In the genomic region with DNA sequence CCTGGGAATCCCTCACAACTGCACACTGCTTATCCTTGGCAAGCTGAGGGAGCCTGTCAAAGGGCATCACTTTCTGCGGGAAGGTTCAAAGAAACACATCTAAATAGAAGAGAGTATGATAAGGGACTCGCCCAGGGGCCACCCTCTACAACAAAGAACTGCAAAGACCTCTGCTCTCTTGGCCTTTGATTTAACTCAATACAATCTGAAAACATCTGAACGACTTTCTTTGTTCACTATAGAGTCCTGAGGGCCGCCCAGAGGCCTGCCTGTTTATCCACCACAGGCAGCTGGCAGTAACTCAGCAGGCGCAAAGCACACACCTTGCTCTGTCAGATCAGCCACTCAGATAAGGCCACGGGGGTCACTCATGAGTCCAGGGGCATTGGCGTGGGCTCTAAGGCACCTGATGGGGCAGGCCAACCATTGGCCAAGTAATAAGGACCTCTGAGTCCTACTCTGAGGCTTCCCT, we compare ENCODE assay signal across 1 cellular context.
TF ChIP-seq lines count a peak whose summit lies in the region.

No MANE protein-coding gene starts in this region.

TF ChIP-seq in HepG2, 621 proteins besides CTCF, POLR2A, EP300 and RAD21 (continued from another document and continues in another):
- TF ChIP-seq, protein P1, sequence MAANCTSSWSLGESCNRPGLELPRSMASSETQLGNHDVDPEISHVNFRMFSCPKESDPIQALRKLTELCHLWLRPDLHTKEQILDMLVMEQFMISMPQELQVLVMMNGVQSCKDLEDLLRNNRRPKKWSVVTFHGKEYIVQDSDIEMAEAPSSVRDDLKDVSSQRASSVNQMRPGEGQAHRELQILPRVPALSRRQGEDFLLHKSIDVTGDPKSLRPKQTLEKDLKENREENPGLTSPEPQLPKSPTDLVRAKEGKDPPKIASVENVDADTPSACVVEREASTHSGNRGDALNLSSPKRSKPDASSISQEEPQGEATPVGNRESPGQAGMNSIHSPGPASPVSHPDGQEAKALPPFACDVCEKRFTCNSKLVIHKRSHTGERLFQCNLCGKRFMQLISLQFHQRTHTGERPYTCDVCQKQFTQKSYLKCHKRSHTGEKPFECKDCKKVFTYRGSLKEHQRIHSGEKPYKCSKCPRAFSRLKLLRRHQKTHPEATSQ (CRISPR knock-in tag; IDR thresholded peaks at IDR 0.05; ENCODE audit: borderline replicate concordance), result no peak
- TF ChIP-seq RARA (CRISPR knock-in tag; IDR thresholded peaks at IDR 0.05) (peak; percentile 82), ZNF441 (CRISPR knock-in tag; IDR thresholded peaks at IDR 0.05; ENCODE audit: borderline replicate concordance) (no peak), MBNL3 (CRISPR knock-in tag; conservative IDR thresholded peaks at IDR 0.05) (no peak), SNAPC2 (CRISPR knock-in tag; IDR thresholded peaks at IDR 0.05) (0 out of 2 replicates have a peak, but pooled peaks have one; percentile 56), HNRNPH1 (optimal IDR thresholded peaks at IDR 0.05; ENCODE audit: low read depth, low read length) (no peak), ZNF234 (CRISPR knock-in tag; conservative IDR thresholded peaks at IDR 0.05) (no peak), ZNF550 (CRISPR knock-in tag; IDR thresholded peaks at IDR 0.05; ENCODE audit: borderline replicate concordance) (no peak), ZNF615 (CRISPR knock-in tag; IDR thresholded peaks at IDR 0.05; ENCODE audit: borderline replicate concordance) (no peak), FOXC1 (CRISPR knock-in tag; IDR thresholded peaks at IDR 0.05; ENCODE audit: borderline replicate concordance) (no peak), SMAD3 (CRISPR knock-in tag; IDR thresholded peaks at IDR 0.05) (no peak; the same call in 1 of the 2 replicates), HNF4G (IDR thresholded peaks at IDR 0.05; ENCODE audit: borderline replicate concordance, low read depth, low read length) (peak; percentile 92), HNF4G (CRISPR knock-in tag; IDR thresholded peaks at IDR 0.05; ENCODE audit: borderline replicate concordance, low read depth) (no peak), PAF1 (CRISPR knock-in tag; IDR thresholded peaks at IDR 0.05) (no peak), STAG1 (CRISPR knock-in tag; IDR thresholded peaks at IDR 0.05) (no peak; the same call in 1 of the 2 replicates), ZFP62 (CRISPR knock-in tag; IDR thresholded peaks at IDR 0.05) (no peak), HIVEP1 (CRISPR knock-in tag; IDR thresholded peaks at IDR 0.05) (no peak), KLF9 (CRISPR knock-in tag; IDR thresholded peaks at IDR 0.05; ENCODE audit: low read depth) (no peak), GTF3A (CRISPR knock-in tag; conservative IDR thresholded peaks at IDR 0.05) (peak; percentile 81; the same call in 1 of the 2 replicates), HDAC2 (CRISPR knock-in tag; IDR thresholded peaks at IDR 0.05) (peak; percentile 89), ZEB1 (IDR thresholded peaks at IDR 0.05; ENCODE audit: insufficient replicate concordance, low read depth) (peak; percentile 67), FLYWCH1 (CRISPR knock-in tag; IDR thresholded peaks at IDR 0.05) (no peak), POLR2G (IDR thresholded peaks at IDR 0.05; ENCODE audit: low read depth, low read length) (no peak), ZFP41 (CRISPR knock-in tag; IDR thresholded peaks at IDR 0.05; ENCODE audit: borderline replicate concordance) (no peak), ZSCAN31 (CRISPR knock-in tag; IDR thresholded peaks at IDR 0.05; ENCODE audit: low read depth) (0 out of 2 replicates have a peak, but pooled peaks have one; percentile 41), SRY (CRISPR knock-in tag; IDR thresholded peaks at IDR 0.05) (no peak), HCFC1 (IDR thresholded peaks at IDR 0.05; ENCODE audit: low read depth, low read length) (no peak), HNRNPK (IDR thresholded peaks at IDR 0.05; ENCODE audit: low read depth, low read length, poor library complexity, severe bottlenecking) (no peak), HHEX (CRISPR knock-in tag; IDR thresholded peaks at IDR 0.05) (peak; percentile 62; the same call in 1 of the 2 replicates), HNRNPUL1 (IDR thresholded peaks at IDR 0.05; ENCODE audit: low read depth, low read length) (no peak), ZNF296 (CRISPR knock-in tag; conservative IDR thresholded peaks at IDR 0.05) (no peak), STAT5B (CRISPR knock-in tag; IDR thresholded peaks at IDR 0.05) (no peak), NFYB (CRISPR knock-in tag; IDR thresholded peaks at IDR 0.05) (peak; percentile 33; the same call in 1 of the 2 replicates), NFYC (CRISPR knock-in tag; IDR thresholded peaks at IDR 0.05) (peak; percentile 47; the same call in 1 of the 2 replicates), PPARG (CRISPR knock-in tag; conservative IDR thresholded peaks at IDR 0.05) (peak; percentile 79), CHD2 (IDR thresholded peaks at IDR 0.05; ENCODE audit: low read depth, low read length) (no peak), ZNF333 (CRISPR knock-in tag; IDR thresholded peaks at IDR 0.05; ENCODE audit: borderline replicate concordance) (no peak), ZNF10 (CRISPR knock-in tag; IDR thresholded peaks at IDR 0.05; ENCODE audit: borderline replicate concordance, low read depth) (no peak), FOXO1 (CRISPR knock-in tag; IDR thresholded peaks at IDR 0.05) (peak; percentile 92), MTF1 (CRISPR knock-in tag; IDR thresholded peaks at IDR 0.05) (no peak), SOX13 (IDR thresholded peaks at IDR 0.05) (peak; percentile 99), SOX13 (CRISPR knock-in tag; conservative IDR thresholded peaks at IDR 0.05 in 1 of 2, IDR thresholded peaks at IDR 0.05 in 1 of 2) (peak in 1 of 2 experiments; percentile 100; a peak in 2 of 4 replicates), ZNF451 (CRISPR knock-in tag; IDR thresholded peaks at IDR 0.05) (0 out of 2 replicates have a peak, but pooled peaks have one; percentile 43), PRMT3 (CRISPR knock-in tag; IDR thresholded peaks at IDR 0.05; ENCODE audit: borderline replicate concordance, low read depth) (no peak), ZFP90 (CRISPR knock-in tag; IDR thresholded peaks at IDR 0.05; ENCODE audit: borderline replicate concordance) (no peak), ZBTB7B (CRISPR knock-in tag; IDR thresholded peaks at IDR 0.05) (peak; percentile 88), FOXP1 (IDR thresholded peaks at IDR 0.05) (no peak), FOXP1 (CRISPR knock-in tag; IDR thresholded peaks at IDR 0.05) (peak; percentile 75; the same call in 1 of the 2 replicates), SIN3A (IDR thresholded peaks at IDR 0.05; ENCODE audit: borderline replicate concordance, low read depth, low read length) (no peak), PHF5A (CRISPR knock-in tag; IDR thresholded peaks at IDR 0.05; ENCODE audit: low read depth, unreplicated experiment) (no peak)
- TF ChIP-seq, protein P2, sequence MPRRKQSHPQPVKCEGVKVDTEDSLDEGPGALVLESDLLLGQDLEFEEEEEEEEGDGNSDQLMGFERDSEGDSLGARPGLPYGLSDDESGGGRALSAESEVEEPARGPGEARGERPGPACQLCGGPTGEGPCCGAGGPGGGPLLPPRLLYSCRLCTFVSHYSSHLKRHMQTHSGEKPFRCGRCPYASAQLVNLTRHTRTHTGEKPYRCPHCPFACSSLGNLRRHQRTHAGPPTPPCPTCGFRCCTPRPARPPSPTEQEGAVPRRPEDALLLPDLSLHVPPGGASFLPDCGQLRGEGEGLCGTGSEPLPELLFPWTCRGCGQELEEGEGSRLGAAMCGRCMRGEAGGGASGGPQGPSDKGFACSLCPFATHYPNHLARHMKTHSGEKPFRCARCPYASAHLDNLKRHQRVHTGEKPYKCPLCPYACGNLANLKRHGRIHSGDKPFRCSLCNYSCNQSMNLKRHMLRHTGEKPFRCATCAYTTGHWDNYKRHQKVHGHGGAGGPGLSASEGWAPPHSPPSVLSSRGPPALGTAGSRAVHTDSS (CRISPR knock-in tag; conservative IDR thresholded peaks at IDR 0.05), result no peak
- TF ChIP-seq, protein P3, sequence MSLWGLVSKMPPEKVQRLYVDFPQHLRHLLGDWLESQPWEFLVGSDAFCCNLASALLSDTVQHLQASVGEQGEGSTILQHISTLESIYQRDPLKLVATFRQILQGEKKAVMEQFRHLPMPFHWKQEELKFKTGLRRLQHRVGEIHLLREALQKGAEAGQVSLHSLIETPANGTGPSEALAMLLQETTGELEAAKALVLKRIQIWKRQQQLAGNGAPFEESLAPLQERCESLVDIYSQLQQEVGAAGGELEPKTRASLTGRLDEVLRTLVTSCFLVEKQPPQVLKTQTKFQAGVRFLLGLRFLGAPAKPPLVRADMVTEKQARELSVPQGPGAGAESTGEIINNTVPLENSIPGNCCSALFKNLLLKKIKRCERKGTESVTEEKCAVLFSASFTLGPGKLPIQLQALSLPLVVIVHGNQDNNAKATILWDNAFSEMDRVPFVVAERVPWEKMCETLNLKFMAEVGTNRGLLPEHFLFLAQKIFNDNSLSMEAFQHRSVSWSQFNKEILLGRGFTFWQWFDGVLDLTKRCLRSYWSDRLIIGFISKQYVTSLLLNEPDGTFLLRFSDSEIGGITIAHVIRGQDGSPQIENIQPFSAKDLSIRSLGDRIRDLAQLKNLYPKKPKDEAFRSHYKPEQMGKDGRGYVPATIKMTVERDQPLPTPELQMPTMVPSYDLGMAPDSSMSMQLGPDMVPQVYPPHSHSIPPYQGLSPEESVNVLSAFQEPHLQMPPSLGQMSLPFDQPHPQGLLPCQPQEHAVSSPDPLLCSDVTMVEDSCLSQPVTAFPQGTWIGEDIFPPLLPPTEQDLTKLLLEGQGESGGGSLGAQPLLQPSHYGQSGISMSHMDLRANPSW (CRISPR knock-in tag; IDR thresholded peaks at IDR 0.05; ENCODE audit: borderline replicate concordance), result peak; percentile 69; the same call in 1 of the 2 replicates
- TF ChIP-seq, protein P4, sequence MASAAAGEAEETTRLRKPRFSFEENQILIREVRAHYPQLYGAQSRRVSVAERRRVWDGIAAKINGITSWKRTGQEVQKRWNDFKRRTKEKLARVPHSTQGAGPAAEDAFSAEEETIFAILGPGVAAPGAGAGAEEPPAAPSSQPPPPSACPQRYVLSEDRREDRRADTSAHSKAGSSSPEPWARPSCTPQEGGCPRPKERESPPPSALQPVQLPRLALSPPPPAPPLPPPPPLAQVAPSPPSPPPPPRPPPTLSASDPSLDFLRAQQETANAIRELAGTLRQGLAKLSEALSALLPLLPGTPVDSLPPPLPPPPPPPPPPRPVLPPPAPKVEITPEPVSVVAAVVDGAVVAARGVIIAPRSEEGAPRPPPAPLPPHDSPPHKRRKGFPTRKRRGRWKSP (CRISPR knock-in tag; IDR thresholded peaks at IDR 0.05), result no peak; the same call in 1 of the 2 replicates
- TF ChIP-seq, protein P5, sequence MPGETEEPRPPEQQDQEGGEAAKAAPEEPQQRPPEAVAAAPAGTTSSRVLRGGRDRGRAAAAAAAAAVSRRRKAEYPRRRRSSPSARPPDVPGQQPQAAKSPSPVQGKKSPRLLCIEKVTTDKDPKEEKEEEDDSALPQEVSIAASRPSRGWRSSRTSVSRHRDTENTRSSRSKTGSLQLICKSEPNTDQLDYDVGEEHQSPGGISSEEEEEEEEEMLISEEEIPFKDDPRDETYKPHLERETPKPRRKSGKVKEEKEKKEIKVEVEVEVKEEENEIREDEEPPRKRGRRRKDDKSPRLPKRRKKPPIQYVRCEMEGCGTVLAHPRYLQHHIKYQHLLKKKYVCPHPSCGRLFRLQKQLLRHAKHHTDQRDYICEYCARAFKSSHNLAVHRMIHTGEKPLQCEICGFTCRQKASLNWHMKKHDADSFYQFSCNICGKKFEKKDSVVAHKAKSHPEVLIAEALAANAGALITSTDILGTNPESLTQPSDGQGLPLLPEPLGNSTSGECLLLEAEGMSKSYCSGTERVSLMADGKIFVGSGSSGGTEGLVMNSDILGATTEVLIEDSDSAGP (CRISPR knock-in tag; IDR thresholded peaks at IDR 0.05; ENCODE audit: borderline replicate concordance), result no peak
- TF ChIP-seq, protein P6, sequence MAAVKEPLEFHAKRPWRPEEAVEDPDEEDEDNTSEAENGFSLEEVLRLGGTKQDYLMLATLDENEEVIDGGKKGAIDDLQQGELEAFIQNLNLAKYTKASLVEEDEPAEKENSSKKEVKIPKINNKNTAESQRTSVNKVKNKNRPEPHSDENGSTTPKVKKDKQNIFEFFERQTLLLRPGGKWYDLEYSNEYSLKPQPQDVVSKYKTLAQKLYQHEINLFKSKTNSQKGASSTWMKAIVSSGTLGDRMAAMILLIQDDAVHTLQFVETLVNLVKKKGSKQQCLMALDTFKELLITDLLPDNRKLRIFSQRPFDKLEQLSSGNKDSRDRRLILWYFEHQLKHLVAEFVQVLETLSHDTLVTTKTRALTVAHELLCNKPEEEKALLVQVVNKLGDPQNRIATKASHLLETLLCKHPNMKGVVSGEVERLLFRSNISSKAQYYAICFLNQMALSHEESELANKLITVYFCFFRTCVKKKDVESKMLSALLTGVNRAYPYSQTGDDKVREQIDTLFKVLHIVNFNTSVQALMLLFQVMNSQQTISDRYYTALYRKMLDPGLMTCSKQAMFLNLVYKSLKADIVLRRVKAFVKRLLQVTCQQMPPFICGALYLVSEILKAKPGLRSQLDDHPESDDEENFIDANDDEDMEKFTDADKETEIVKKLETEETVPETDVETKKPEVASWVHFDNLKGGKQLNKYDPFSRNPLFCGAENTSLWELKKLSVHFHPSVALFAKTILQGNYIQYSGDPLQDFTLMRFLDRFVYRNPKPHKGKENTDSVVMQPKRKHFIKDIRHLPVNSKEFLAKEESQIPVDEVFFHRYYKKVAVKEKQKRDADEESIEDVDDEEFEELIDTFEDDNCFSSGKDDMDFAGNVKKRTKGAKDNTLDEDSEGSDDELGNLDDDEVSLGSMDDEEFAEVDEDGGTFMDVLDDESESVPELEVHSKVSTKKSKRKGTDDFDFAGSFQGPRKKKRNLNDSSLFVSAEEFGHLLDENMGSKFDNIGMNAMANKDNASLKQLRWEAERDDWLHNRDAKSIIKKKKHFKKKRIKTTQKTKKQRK (IDR thresholded peaks at IDR 0.05; ENCODE audit: low read length), result no peak
- TF ChIP-seq, protein P7, sequence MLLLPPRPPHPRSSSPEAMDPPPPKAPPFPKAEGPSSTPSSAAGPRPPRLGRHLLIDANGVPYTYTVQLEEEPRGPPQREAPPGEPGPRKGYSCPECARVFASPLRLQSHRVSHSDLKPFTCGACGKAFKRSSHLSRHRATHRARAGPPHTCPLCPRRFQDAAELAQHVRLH (CRISPR knock-in tag; IDR thresholded peaks at IDR 0.05; ENCODE audit: borderline replicate concordance, low read depth), result peak; percentile 75; the same call in 1 of the 2 replicates
- TF ChIP-seq, protein P8, sequence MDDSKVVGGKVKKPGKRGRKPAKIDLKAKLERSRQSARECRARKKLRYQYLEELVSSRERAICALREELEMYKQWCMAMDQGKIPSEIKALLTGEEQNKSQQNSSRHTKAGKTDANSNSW (CRISPR knock-in tag; IDR thresholded peaks at IDR 0.05; ENCODE audit: borderline replicate concordance), result no peak
- TF ChIP-seq, protein P9, sequence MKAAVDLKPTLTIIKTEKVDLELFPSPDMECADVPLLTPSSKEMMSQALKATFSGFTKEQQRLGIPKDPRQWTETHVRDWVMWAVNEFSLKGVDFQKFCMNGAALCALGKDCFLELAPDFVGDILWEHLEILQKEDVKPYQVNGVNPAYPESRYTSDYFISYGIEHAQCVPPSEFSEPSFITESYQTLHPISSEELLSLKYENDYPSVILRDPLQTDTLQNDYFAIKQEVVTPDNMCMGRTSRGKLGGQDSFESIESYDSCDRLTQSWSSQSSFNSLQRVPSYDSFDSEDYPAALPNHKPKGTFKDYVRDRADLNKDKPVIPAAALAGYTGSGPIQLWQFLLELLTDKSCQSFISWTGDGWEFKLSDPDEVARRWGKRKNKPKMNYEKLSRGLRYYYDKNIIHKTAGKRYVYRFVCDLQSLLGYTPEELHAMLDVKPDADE (CRISPR knock-in tag; IDR thresholded peaks at IDR 0.05), result no peak
